10 cellular contexts compared by ENCODE assay signal in genomic region chr3:151290673-151291072, GRCh38. TPM values are rescaled to one million over a fixed set of nuclear protein-coding genes. Genes with fewer than 3 reads are reported as not detected.
A peak's percentile ranks its signal among the peaks of the same experiment; 100 is the strongest.
DNase-seq lines count a peak whose midpoint lies in the region; ATAC-seq, FAIRE-seq and TF ChIP-seq lines count a peak whose summit lies in the region.
"Had no signal": no experiment of that assay in that cellular context is flagged by ENCODE, and none has a peak within 500 bp of the region (broad histone marks: within the 10 kb centered on the region; RNA-seq: fewer than 3 reads in every experiment).

No MANE protein-coding gene starts in this region.

- H3K4me1 ChIP-seq in A549 (no peaks in the 10 kb centered on the region), GM23338 (ENCODE audit: insufficient read depth) (no peaks in the 10 kb centered on the region), foreskin keratinocyte (no peaks in the 10 kb centered on the region)
- no peaks in the 10 kb centered on the region for H3K4me1 ChIP-seq in CD8-positive, alpha-beta T cell (ENCODE audit: insufficient read depth, low read length)

- H3K4me3 ChIP-seq in A549, result no peak overlapping the region
- no peak overlapping the region for H3K4me3 ChIP-seq in GM23338
- H3K4me3 ChIP-seq in CD8-positive, alpha-beta T cell (ENCODE audit: low read depth, low read length), result no peak overlapping the region

- ATAC-seq in A549 (peak; percentile 47 to 54; a peak in 1 of 6 replicates), GM23338 (no peak), foreskin keratinocyte (no peak), GM21576 (IDR thresholded peaks at IDR 0.05; ENCODE audit: unreplicated experiment) (no peak)
- ATAC-seq in CD8-positive, alpha-beta T cell, result no peak
- ATAC-seq: WTC11 had no signal

- TF ChIP-seq CTCF in A549 (IDR thresholded peaks at IDR 0.05), result peak; percentile 89
- TF ChIP-seq CTCF in GM23338 (conservative IDR thresholded peaks at IDR 0.05; ENCODE audit: low read depth in 2 of 2), result peak; percentile 47 to 50
- TF ChIP-seq CTCF in foreskin keratinocyte (conservative IDR thresholded peaks at IDR 0.05), result peak; percentile 82
- no peak for TF ChIP-seq CTCF in CD8-positive, alpha-beta T cell (IDR thresholded peaks at IDR 0.05)

- CTCF ChIA-PET in A549 (lab: Yijun Ruan, JAX), result interaction anchor here (0.7 to 3.5 kb wide), 10 partner anchors 10 to 1306 kb away, joined by 3 to 18 read pairs (median 6); no protein-coding TSS in a partner anchor
- CTCF ChIA-PET in CD8-positive, alpha-beta T cell (lab: Charles Lee), result no interaction called here

- no peaks in the 10 kb centered on the region for H3K9me3 ChIP-seq in A549
- H3K9me3 ChIP-seq in CD8-positive, alpha-beta T cell (ENCODE audit: low read length), result no peaks in the 10 kb centered on the region

- WGBS in A549 (ENCODE audit: missing lambda C conversion rate), result 7% methylated on average over 3 of the region's 3 CpGs

- no peak overlapping the region for H3K27ac ChIP-seq in A549
- H3K27ac ChIP-seq in GM23338 (ENCODE audit: low read depth), result no peak overlapping the region
- H3K27ac ChIP-seq in foreskin keratinocyte, result no peak overlapping the region
- no peak overlapping the region for H3K27ac ChIP-seq in CD8-positive, alpha-beta T cell (ENCODE audit: low read depth, low read length)
- H3K27ac ChIP-seq: epithelial cell of prostate had no signal

- no peaks in the 10 kb centered on the region for H3K36me3 Mint-ChIP-seq in GM23338 (ENCODE audit: low read depth)
- H3K36me3 Mint-ChIP-seq in activated T-cell treated with anti-CD3 and anti-CD28 coated beads, Interleukin-2, amount 50 U/mL, for 24 hours (ENCODE audit: low read depth), result no peaks in the 10 kb centered on the region
- H3K36me3 Mint-ChIP-seq in CD8-positive, alpha-beta T cell, result no peaks in the 10 kb centered on the region
- H3K36me3 Mint-ChIP-seq: WTC11 had no signal

- POLR2A ChIA-PET in A549 (lab: Yijun Ruan, JAX), result no interaction called here
- POLR2A ChIA-PET in CD8-positive, alpha-beta T cell (lab: Charles Lee), result no interaction called here

- H3K9me3 Mint-ChIP-seq in GM23338, result no peaks in the 10 kb centered on the region
- H3K9me3 Mint-ChIP-seq in activated T-cell treated with anti-CD3 and anti-CD28 coated beads, Interleukin-2, amount 50 U/mL, for 24 hours, result no peaks in the 10 kb centered on the region
- no peaks in the 10 kb centered on the region for H3K9me3 Mint-ChIP-seq in CD8-positive, alpha-beta T cell
- H3K9me3 Mint-ChIP-seq: WTC11 had no signal

- no peaks in the 10 kb centered on the region for H4K20me1 ChIP-seq in GM23338 (replicated peaks; ENCODE audit: insufficient read depth)

- TF ChIP-seq RAD21 in A549 (conservative IDR thresholded peaks at IDR 0.05 in 1 of 2, IDR thresholded peaks at IDR 0.05 in 1 of 2), result peak; percentile 92 to 94

- no peaks in the 10 kb centered on the region for H3K27me3 ChIP-seq in GM23338 (ENCODE audit: insufficient read depth)
- H3K27me3 ChIP-seq in foreskin keratinocyte, result no peaks in the 10 kb centered on the region
- no peaks in the 10 kb centered on the region for H3K27me3 ChIP-seq in CD8-positive, alpha-beta T cell (ENCODE audit: insufficient read depth, low read length)

- H3K4me1 Mint-ChIP-seq in GM23338, result no peaks in the 10 kb centered on the region; the same call in 2 of the 3 replicates
- peaks cover 10% of the 10 kb centered on the region for H3K4me1 Mint-ChIP-seq in activated T-cell treated with anti-CD3 and anti-CD28 coated beads, Interleukin-2, amount 50 U/mL, for 24 hours (ENCODE audit: low read depth)
- no peaks in the 10 kb centered on the region for H3K4me1 Mint-ChIP-seq in CD8-positive, alpha-beta T cell (ENCODE audit: low read depth)

- no peak overlapping the region for H3K4me3 Mint-ChIP-seq in GM23338
- no peak overlapping the region for H3K4me3 Mint-ChIP-seq in activated T-cell treated with anti-CD3 and anti-CD28 coated beads, Interleukin-2, amount 50 U/mL, for 24 hours
- no peak overlapping the region for H3K4me3 Mint-ChIP-seq in CD8-positive, alpha-beta T cell
- H3K4me3 Mint-ChIP-seq: WTC11 had no signal

- H3K79me2 ChIP-seq in GM23338 (replicated peaks; ENCODE audit: insufficient read depth), result no peaks in the 10 kb centered on the region

- intact Hi-C loops in CD8-positive, alpha-beta T cell (cut with DNase I, micrococcal nuclease), result loop anchor here in 1 of 2 experiments (5.0 kb wide), 1 partner anchor 627 kb away; no protein-coding TSS in a partner anchor

- H3K27me3 Mint-ChIP-seq in GM23338 (ENCODE audit: insufficient read depth, low read depth, poor library complexity), result no peaks in the 10 kb centered on the region
- H3K27me3 Mint-ChIP-seq in activated T-cell treated with anti-CD3 and anti-CD28 coated beads, Interleukin-2, amount 50 U/mL, for 24 hours, result peaks cover 4% of the 10 kb centered on the region
- H3K27me3 Mint-ChIP-seq in CD8-positive, alpha-beta T cell (ENCODE audit: low read depth), result no peaks in the 10 kb centered on the region

- no peak overlapping the region for H2AFZ ChIP-seq in GM23338

- no peaks in the 10 kb centered on the region for H3K9me2 ChIP-seq in GM23338 (ENCODE audit: insufficient read depth)

- DNase-seq in A549 (ENCODE audit: low read depth in 1 of 2, low spot score in 1 of 2), result peak in 1 of 2 experiments; percentile 48
- DNase-seq in GM23338 (ENCODE audit: low spot score), result no peak
- DNase-seq in RKO (ENCODE audit: low spot score), result peak; percentile 22
- peak in 1 of 2 donors; percentile 27 for DNase-seq in foreskin keratinocyte
- DNase-seq in activated T-cell treated with anti-CD3 and anti-CD28 coated beads, Interleukin-2, amount 50 U/mL, for 24 hours, result no peak
- no peak for DNase-seq in CD8-positive, alpha-beta T cell
- no peak for DNase-seq in erythroblast (lab: John Stamatoyannopoulos, UW)

- TF ChIP-seq EP300 in A549 (IDR thresholded peaks at IDR 0.05), result no peak

- no peak overlapping the region for H3K27ac Mint-ChIP-seq in GM23338
- H3K27ac Mint-ChIP-seq in activated T-cell treated with anti-CD3 and anti-CD28 coated beads, Interleukin-2, amount 50 U/mL, for 24 hours, result no peak overlapping the region
- no peak overlapping the region for H3K27ac Mint-ChIP-seq in CD8-positive, alpha-beta T cell
- H3K27ac Mint-ChIP-seq: WTC11 had no signal

- no peaks in the 10 kb centered on the region for H3K36me3 ChIP-seq in GM23338 (ENCODE audit: insufficient read depth)
- H3K36me3 ChIP-seq in CD8-positive, alpha-beta T cell (ENCODE audit: insufficient read depth, low read length), result no peaks in the 10 kb centered on the region

- H3K4me2 ChIP-seq in A549 (no peak overlapping the region), GM23338 (no peak overlapping the region)

- FAIRE-seq in A549 (lab: Jason Lieb, UNC), result peak; percentile 78

- TF ChIP-seq POLR2A in A549 (IDR thresholded peaks at IDR 0.05; ENCODE audit: low read length), result no peak
- TF ChIP-seq POLR2A in erythroblast (IDR thresholded peaks at IDR 0.05; ENCODE audit: low read length), result no peak

- no peaks in the 10 kb centered on the region for H3F3A ChIP-seq in GM23338 (replicated peaks; ENCODE audit: low read depth)

TF ChIP-seq in A549, 52 proteins besides CTCF, POLR2A, EP300 and RAD21:
- peak; percentile 90 for TF ChIP-seq SMC3 (IDR thresholded peaks at IDR 0.05)
- TF ChIP-seq MYC (IDR thresholded peaks at IDR 0.05; ENCODE audit: borderline replicate concordance, low read length), result no peak

TF ChIP-seq in GM23338, 12 proteins besides CTCF, POLR2A, EP300 and RAD21 (continues in another document):
- TF ChIP-seq JUNB (IDR thresholded peaks at IDR 0.05; ENCODE audit: unreplicated experiment), result no peak

RNA-seq across cellular contexts. Expression of gene P2RY14, which starts 12.3 kb away (rescaled TPM):
- polyA plus RNA-seq in A549 (2011; rRNA removed), result not detected in 2 replicates
- polyA plus RNA-seq in A549 (2012; cell fraction: cytosol; rRNA removed), result not detected in 2 replicates
- not detected in 2 replicates for polyA plus RNA-seq in A549 (2012; cell fraction: nucleus; rRNA removed)
- not detected in 3 replicates for polyA plus RNA-seq in A549 (2017; fragmentation: RNase III; extraction: RNeasy Plus Mini Kit Qiagen cat#74134 plus additional on column Dnase treatment)
- not detected in 2 replicates for polyA minus RNA-seq in A549 (2011; rRNA and poly(A)+ RNA removed)
- total RNA-seq in GM23338 (2014; rRNA removed; shearing (Covaris generic)), result not detected in 2 replicates
- polyA plus RNA-seq in GM23338 (2016; fragmentation: Nextera tagmentation; extraction: Ambion mirVana), result 0.95 and 1.2 TPM in 2 replicates
- not detected in 2 replicates for total RNA-seq in foreskin keratinocyte
- polyA plus RNA-seq in foreskin keratinocyte, result not detected in 2 replicates
- total RNA-seq in CD8-positive, alpha-beta T cell, result 1 to 10 TPM in 1 of 2 experiments, under 1 TPM in 1; 0.47 to 1.3 TPM
- total RNA-seq: WTC11 had no signal

RNA-seq across cellular contexts. Expression of gene GPR87, which starts 25.9 kb away (rescaled TPM):
- polyA plus RNA-seq in A549 (2011; rRNA removed) (0.52 and 0.56 TPM in 2 replicates), A549 (2017; fragmentation: RNase III; extraction: RNeasy Plus Mini Kit Qiagen cat#74134 plus additional on column Dnase treatment) (0.41 to 0.66 TPM (median 0.41 TPM) in 3 replicates), GM23338 (2016; fragmentation: Nextera tagmentation; extraction: Ambion mirVana) (0.21 TPM in 1 of 2 replicates, not detected in the other), foreskin keratinocyte (51.5 and 52.2 TPM in 2 replicates)
- polyA plus RNA-seq in A549 (2012; cell fraction: cytosol; rRNA removed), result 0.11 and 0.12 TPM in 2 replicates
- polyA plus RNA-seq in A549 (2012; cell fraction: nucleus; rRNA removed), result 0.11 and 0.16 TPM in 2 replicates
- polyA minus RNA-seq in A549 (2011; rRNA and poly(A)+ RNA removed), result 0.17 TPM in 1 of 2 replicates, not detected in the other
- not detected in 2 replicates for total RNA-seq in GM23338 (2014; rRNA removed; shearing (Covaris generic))
- total RNA-seq in foreskin keratinocyte, result 58.3 and 62.8 TPM in 2 replicates
- total RNA-seq in CD8-positive, alpha-beta T cell, result not detected
- total RNA-seq: WTC11 had no signal

RNA-seq across cellular contexts. Expression of gene P2RY13, which starts 38.7 kb away (rescaled TPM):
- polyA plus RNA-seq in A549 (2011; rRNA removed) (not detected in 2 replicates), A549 (2017; fragmentation: RNase III; extraction: RNeasy Plus Mini Kit Qiagen cat#74134 plus additional on column Dnase treatment) (not detected in 3 replicates), GM23338 (2016; fragmentation: Nextera tagmentation; extraction: Ambion mirVana) (0.38 and 0.68 TPM in 2 replicates), foreskin keratinocyte (not detected in 2 replicates)
- polyA plus RNA-seq in A549 (2012; cell fraction: cytosol; rRNA removed), result not detected in 2 replicates
- polyA plus RNA-seq in A549 (2012; cell fraction: nucleus; rRNA removed), result not detected in 2 replicates
- polyA minus RNA-seq in A549 (2011; rRNA and poly(A)+ RNA removed), result not detected in 2 replicates
- total RNA-seq in GM23338 (2014; rRNA removed; shearing (Covaris generic)), result not detected in 2 replicates
- total RNA-seq in foreskin keratinocyte, result not detected in 2 replicates
- total RNA-seq in CD8-positive, alpha-beta T cell, result not detected
- total RNA-seq: WTC11 had no signal

Comparison
In these comparisons a context has a peak if more than half of its experiments do, and no peak if none do; other contexts are left out.
1. ATAC-seq: peak in A549 (2 of 2); none in GM23338 (single experiment), foreskin keratinocyte (single experiment), CD8-positive, alpha-beta T cell (single experiment) and GM21576 (single experiment).
2. RNA of gene GPR87, which starts 25.9 kb away (total RNA-seq): 58.3 to 62.8 TPM in foreskin keratinocyte; not detected in GM23338 and not detected in CD8-positive, alpha-beta T cell; every median in the first group is over 10 times any median in the second.